Comparison of ENCODE assay signal across 23 cellular contexts in the genomic region with DNA sequence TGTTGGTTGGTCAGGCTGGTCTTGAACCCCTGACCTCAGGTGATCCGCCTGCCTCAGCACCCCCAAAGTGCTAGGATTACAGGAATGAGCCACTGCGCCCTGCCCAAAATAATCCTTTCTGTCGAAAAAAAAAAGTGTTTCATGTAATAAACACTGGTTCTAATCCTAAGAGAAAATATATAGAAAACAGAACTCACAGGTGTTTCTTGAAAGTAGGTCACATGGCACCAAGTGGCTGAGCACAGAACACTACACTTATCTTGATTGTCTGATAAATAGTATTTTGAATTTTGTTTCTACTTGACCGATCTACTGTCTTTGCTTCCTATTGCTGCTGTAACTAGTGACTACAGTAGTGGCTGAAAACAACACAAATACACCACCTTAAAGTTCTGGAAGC.
"Had no signal": no experiment of that assay in that cellular context is flagged by ENCODE, and none has a peak within 500 bp of the region (broad histone marks: within the 10 kb centered on the region; RNA-seq: fewer than 3 reads in every experiment).

No MANE protein-coding gene starts in this region.

- H3K4me3 ChIP-seq: colonic mucosa, esophagus squamous epithelium, gastrocnemius medialis, heart right ventricle, left lung, lower lobe of right lung, mucosa of descending colon had no signal

- DNase-seq: colonic mucosa; cortex of kidney; effector CD8-positive, alpha-beta T cell; effector memory CD8-positive, alpha-beta T cell; endodermal cell; erythroblast; esophagus squamous epithelium; foreskin fibroblast; foreskin melanocyte; gastrocnemius medialis; glutamatergic neuron; head of caudate nucleus; heart right ventricle; hippocampal formation; left cardiac atrium; left lung; left ventricle myocardium superior; lower lobe of right lung; mesenchymal stem cell; mucosa of descending colon; naive B cell had no signal

- H3K4me1 ChIP-seq: colonic mucosa, esophagus squamous epithelium, gastrocnemius medialis, heart right ventricle, left lung, lower lobe of right lung had no signal

- H3K27me3 ChIP-seq: colonic mucosa, gastrocnemius medialis, left lung had no signal

- ATAC-seq: effector memory CD8-positive, alpha-beta T cell; esophagus mucosa; gastrocnemius medialis; heart right ventricle; left cardiac atrium; left lung; left ventricle myocardium superior; lower lobe of right lung; mucosa of descending colon had no signal

- H3K27ac ChIP-seq: colonic mucosa, epithelial cell of prostate, esophagus squamous epithelium, gastrocnemius medialis, heart right ventricle, left lung, lower lobe of right lung had no signal

- H3K9me3 ChIP-seq: colonic mucosa, gastrocnemius medialis, lower lobe of right lung, mucosa of descending colon had no signal

- H3K36me3 ChIP-seq: colonic mucosa, esophagus squamous epithelium, gastrocnemius medialis, heart right ventricle, left lung, lower lobe of right lung had no signal
